ENCODE assay signal across 9 cellular contexts in the genomic region with DNA sequence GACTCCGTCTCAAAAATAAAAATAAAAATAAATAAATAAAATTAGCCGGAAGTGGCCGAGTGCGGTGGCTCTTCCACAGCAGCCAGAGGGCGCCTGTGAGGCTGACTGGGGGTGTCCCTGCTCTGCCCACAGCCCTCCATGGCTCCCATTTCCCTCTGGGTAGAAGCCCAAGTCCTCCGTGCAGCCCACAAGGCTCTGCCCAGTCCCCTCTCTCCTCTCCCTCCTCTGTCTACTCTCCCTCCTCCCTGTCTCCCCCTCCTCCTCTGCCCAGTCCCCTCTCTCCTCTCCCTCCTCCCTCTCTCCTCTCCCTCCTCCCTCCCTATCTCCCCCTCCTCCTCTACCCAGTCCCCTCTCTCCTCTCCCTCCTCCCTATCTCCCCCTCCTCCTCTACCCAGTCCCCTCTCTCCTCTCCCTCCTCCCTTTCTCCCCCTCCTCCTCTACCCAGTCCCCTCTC. TPM values are rescaled to one million over a fixed set of nuclear protein-coding genes. Genes with fewer than 3 reads are reported as not detected.
DNase-seq lines count a peak whose midpoint lies in the region; ATAC-seq and TF ChIP-seq lines count a peak whose summit lies in the region.
"Had no signal": no experiment of that assay in that cellular context is flagged by ENCODE, and none has a peak within 500 bp of the region (broad histone marks: within the 10 kb centered on the region; RNA-seq: fewer than 3 reads in every experiment).

No MANE protein-coding gene starts in this region.

- H3K9me3 ChIP-seq in MG63 (no peaks in the 10 kb centered on the region), heart right ventricle (no peaks in the 10 kb centered on the region)

- DNase-seq in ELR (ENCODE audit: low read depth) (peak; percentile 76), MG63 (peak; percentile 51), activated T-cell treated with anti-CD3 and anti-CD28 coated beads for 4 hours (peak; percentile 17), heart right ventricle (peak in 1 of 2 donors; percentile 57), stromal cell of bone marrow (ENCODE audit: low read depth) (peak; percentile 21), hippocampal formation (lab: John Stamatoyannopoulos, UW) (no peak)

- H3K27me3 ChIP-seq in MG63, result no peaks in the 10 kb centered on the region
- no peaks in the 10 kb centered on the region for H3K27me3 ChIP-seq in heart right ventricle

- intact Hi-C loops in heart right ventricle (cut with DNase I), result loop anchor here in 9 of 10 donors (2.0 to 10.0 kb wide), 5 partner anchors 86 to 211 kb away; partner anchors contain the start of genes WDR18 (in 5 of the 9), CFD (in 2 of the 9) and KISS1R (in 1 of the 9)

- H3K36me3 ChIP-seq in MG63 (no peaks in the 10 kb centered on the region), heart right ventricle (no peaks in the 10 kb centered on the region)

- TF ChIP-seq CTCF in heart right ventricle (IDR thresholded peaks at IDR 0.05), result peak; percentile 39 to 67 (median 60)

- H3K4me1 ChIP-seq in heart right ventricle, result peaks cover 0 to 12% (median 7%) of the 10 kb centered on the region in 9 donors

- no peak overlapping the region for H3K27ac ChIP-seq in heart right ventricle

- ATAC-seq in heart right ventricle (peak in 6 of 8 donors; percentile 31 to 68 (median 60)), GM18520 (IDR thresholded peaks at IDR 0.05; ENCODE audit: unreplicated experiment) (no peak), HG03571 (IDR thresholded peaks at IDR 0.05; ENCODE audit: unreplicated experiment) (no peak)

- WGBS in heart right ventricle, 2 donors, result 20 to 23% methylated on average over 6 of the region's 6 CpGs

- H3K4me3 ChIP-seq in MG63 (no peak overlapping the region), heart right ventricle (no peak overlapping the region)
- H3K4me3 ChIP-seq: lung had no signal

RNA-seq across cellular contexts. Expression of gene MISP, which starts 20.4 kb away (rescaled TPM):
- not detected in 2 replicates for total RNA-seq in MG63 (2014; rRNA removed; shearing (Covaris generic); ENCODE audit: low replicate concordance)
- total RNA-seq in heart right ventricle, result not detected
- under 1 TPM in 1 of 2 donors, not detected in 1; 0.01 TPM for polyA plus RNA-seq in heart right ventricle

RNA-seq across cellular contexts. Expression of gene PTBP1, which starts 25.9 kb away (rescaled TPM):
- total RNA-seq in MG63 (2014; rRNA removed; shearing (Covaris generic); ENCODE audit: low replicate concordance), result 197 and 260 TPM in 2 replicates
- total RNA-seq in heart right ventricle, result 100 to 1,000 TPM in 1 of 10 donors, 10 to 100 TPM in 9; 46.2 to 106 (median 56.8) TPM
- 10 to 100 TPM; 48.2 to 74.3 TPM for polyA plus RNA-seq in heart right ventricle

RNA-seq across cellular contexts. Expression of gene PLPPR3, which starts 50.4 kb away (rescaled TPM):
- total RNA-seq in MG63 (2014; rRNA removed; shearing (Covaris generic); ENCODE audit: low replicate concordance), result not detected in 2 replicates
- not detected for total RNA-seq in heart right ventricle
- polyA plus RNA-seq in heart right ventricle, result not detected

RNA-seq across cellular contexts. Expression of gene AZU1, which starts 56.3 kb away (rescaled TPM):
- not detected in 2 replicates for total RNA-seq in MG63 (2014; rRNA removed; shearing (Covaris generic); ENCODE audit: low replicate concordance)
- 1 to 10 TPM in 1 of 10 donors, not detected in 9; 1.7 TPM for total RNA-seq in heart right ventricle
- polyA plus RNA-seq in heart right ventricle, result under 1 TPM in 1 of 2 donors, not detected in 1; 0.06 TPM

Comparison
In these comparisons a context has a peak if more than half of its experiments do, and no peak if none do; other contexts are left out.
1. DNase-seq: peak in ELR (single experiment), MG63 (single experiment), activated T-cell treated with anti-CD3 and anti-CD28 coated beads for 4 hours (single experiment) and stromal cell of bone marrow (single experiment); none in hippocampal formation (0 of 2).
2. ATAC-seq: peak in heart right ventricle (6 of 8); none in GM18520 (single experiment) and HG03571 (single experiment).